In the genomic region with DNA sequence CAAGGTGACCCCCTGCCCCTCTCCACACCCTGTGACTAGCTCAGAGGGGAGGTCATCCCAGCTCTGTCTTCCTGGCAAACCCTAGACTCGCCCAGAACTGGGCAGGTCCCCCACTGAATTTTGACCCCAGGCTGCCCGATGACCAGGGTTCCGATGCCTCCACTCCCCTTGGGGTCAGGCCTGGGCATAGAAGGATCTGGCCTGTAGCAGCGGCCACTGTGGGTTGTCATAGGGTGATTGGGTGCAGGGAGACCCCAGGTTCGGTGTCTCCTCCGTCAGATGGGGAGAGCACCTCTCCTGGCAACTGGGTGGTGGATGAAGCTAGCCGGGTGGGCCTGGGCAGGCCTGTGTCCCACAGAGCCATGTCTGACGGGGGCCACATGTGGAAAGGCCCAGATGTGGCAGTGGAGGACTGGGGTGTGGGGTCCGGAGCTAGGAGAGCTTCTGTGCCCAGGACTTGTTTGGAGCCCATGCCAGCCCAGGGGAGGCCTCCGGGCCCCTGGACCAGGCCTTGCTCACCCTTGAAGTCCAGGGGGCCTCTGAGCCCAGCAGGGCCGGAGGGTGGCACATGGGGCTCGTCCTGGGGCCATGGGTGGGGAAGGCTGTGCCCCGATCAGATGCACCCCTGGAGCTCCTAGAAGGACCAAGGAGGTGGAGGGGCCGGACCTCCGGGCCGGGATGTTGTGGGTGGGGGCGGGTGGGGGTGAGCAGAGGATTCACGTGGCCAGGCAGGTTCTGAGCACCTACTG, we compare ENCODE assay signal across 1 cellular context.
TF ChIP-seq lines count a peak whose summit lies in the region.

No MANE protein-coding gene starts in this region.

TF ChIP-seq in endothelial cell of umbilical vein, 7 proteins besides CTCF, POLR2A, EP300 and RAD21:
- no peak for TF ChIP-seq MYC (IDR thresholded peaks at IDR 0.05; ENCODE audit: low read depth, low read length)
- TF ChIP-seq GATA2 (IDR thresholded peaks at IDR 0.05; ENCODE audit: insufficient read depth, insufficient read length, low read depth, low read length), result no peak
- no peak for TF ChIP-seq FOS (IDR thresholded peaks at IDR 0.05; ENCODE audit: borderline replicate concordance, insufficient read depth, low read length)
- TF ChIP-seq POLR2AphosphoS5 (IDR thresholded peaks at IDR 0.05; ENCODE audit: insufficient read depth, low read depth, low read length), result no peak
- TF ChIP-seq JUN (IDR thresholded peaks at IDR 0.05; ENCODE audit: borderline replicate concordance, insufficient read depth, insufficient read length, low read depth), result no peak
